17 cellular contexts compared by ENCODE assay signal in genomic region chr9:133118179-133118520, GRCh38. TPM values are rescaled to one million over a fixed set of nuclear protein-coding genes. Genes with fewer than 3 reads are reported as not detected.
DNase-seq lines count a peak whose midpoint lies in the region; ATAC-seq and TF ChIP-seq lines count a peak whose summit lies in the region.
"Had no signal": no experiment of that assay in that cellular context is flagged by ENCODE, and none has a peak within 500 bp of the region (broad histone marks: within the 10 kb centered on the region; RNA-seq: fewer than 3 reads in every experiment).

No MANE protein-coding gene starts in this region.

- H3K9me3 ChIP-seq in BLaER1 (no peaks in the 10 kb centered on the region), T-helper 17 cell (ENCODE audit: control insufficient read depth, low read length, poor library complexity, severe bottlenecking) (no peaks in the 10 kb centered on the region), gastroesophageal sphincter (no peaks in the 10 kb centered on the region), skeletal muscle tissue (ENCODE audit: control insufficient read depth in 3 of 3, low read length in 3 of 3) (no peaks in the 10 kb centered on the region)
- H3K9me3 ChIP-seq: mucosa of descending colon, ovary, thoracic aorta had no signal

- H3K4me1 ChIP-seq in BLaER1 (peaks cover 97% of the 10 kb centered on the region), gastroesophageal sphincter (peaks cover 0 to 92% (median 72%) of the 10 kb centered on the region in 3 donors), skeletal muscle tissue (ENCODE audit: control insufficient read depth in 3 of 3, insufficient read depth in 3 of 3, low read length in 3 of 3) (peaks cover 87 to 93% (median 90%) of the 10 kb centered on the region in 3 donors)

- CTCF ChIA-PET in Calu3 (lab: Charles Lee): interaction anchor here (1.1 to 1.8 kb wide), 2 partner anchors 17 to 26 kb away, joined by 3 to 8 read pairs; no protein-coding TSS in a partner anchor

- TF ChIP-seq CTCF in gastroesophageal sphincter (IDR thresholded peaks at IDR 0.05) (no peak), Calu3 (IDR thresholded peaks at IDR 0.05; ENCODE audit: unreplicated experiment) (no peak)

- WGBS in gastroesophageal sphincter (ENCODE audit: low coverage in 1 of 2), 2 donors: no CpG with 5 or more reads among the region's 3 CpGs

- TF ChIP-seq POLR2A in gastroesophageal sphincter (IDR thresholded peaks at IDR 0.05): no peak

- H3K4me1 Mint-ChIP-seq in T-helper 17 cell (peaks cover 54% of the 10 kb centered on the region), Calu3 (ENCODE audit: low read depth, unreplicated experiment) (peaks cover under 1% of the 10 kb centered on the region)

- no TSS peak for BruUV-seq in Calu3 (replicated peaks; lab: Mats Ljungman, UMichigan)

- peaks cover 98% of the 10 kb centered on the region for H4K20me1 ChIP-seq in BLaER1

- H3K9ac ChIP-seq in BLaER1: peak overlapping the region; percentile 18; the same call in 1 of the 2 replicates
- peak overlapping the region in 2 of 3 donors; percentile 27 to 81 for H3K9ac ChIP-seq in skeletal muscle tissue (ENCODE audit: low read depth in 1 of 3, low read length in 3 of 3)

- DNase-seq in T-helper 17 cell (no peak), COLO829 (ENCODE audit: low spot score) (no peak), Calu3 (no peak)
- no peak for DNase-seq in activated naive CD4-positive, alpha-beta T cell treated with anti-CD3 and anti-CD28 coated beads, Interleukin-2, amount 50 U/mL, for 16 hours
- no peak for DNase-seq in activated CD4-positive, alpha-beta T cell treated with anti-CD3 and anti-CD28 coated beads, Interleukin-2, amount 50 U/mL, for 4 hours
- DNase-seq: activated CD8-positive, alpha-beta T cell treated with anti-CD3 and anti-CD28 coated beads, Interleukin-2, amount 10 ng/mL, durations not matched to agents 7 days and 5 days; activated effector memory CD4-positive, alpha-beta T cell treated with anti-CD3 and anti-CD28 coated beads, Interleukin-2, amount 50 U/mL, for 16 hours; DMS53; effector CD8-positive, alpha-beta T cell; Kasumi-1; SIG-M5 had no signal

- H3K4me3 Mint-ChIP-seq in T-helper 17 cell (peak overlapping the region; percentile 81), Calu3 (ENCODE audit: low read depth, unreplicated experiment) (no peak overlapping the region)
- H3K4me3 Mint-ChIP-seq: activated CD8-positive, alpha-beta T cell treated with anti-CD3 and anti-CD28 coated beads, Interleukin-2, amount 10 ng/mL, durations not matched to agents 7 days and 5 days had no signal

- H3K27me3 ChIP-seq in BLaER1 (no peaks in the 10 kb centered on the region), gastroesophageal sphincter (no peaks in the 10 kb centered on the region), skeletal muscle tissue (ENCODE audit: control insufficient read depth in 3 of 3, insufficient read depth in 3 of 3, low read length in 3 of 3) (no peaks in the 10 kb centered on the region)
- H3K27me3 ChIP-seq: ovary had no signal

- no peaks in the 10 kb centered on the region for H3K36me3 Mint-ChIP-seq in T-helper 17 cell (ENCODE audit: low read depth)
- peaks cover 8% of the 10 kb centered on the region for H3K36me3 Mint-ChIP-seq in Calu3 (ENCODE audit: insufficient read depth, unreplicated experiment)

- intact Hi-C loops in Calu3 (cut with micrococcal nuclease; ENCODE audit: unreplicated experiment): no loop called here

- TF ChIP-seq EP300 in gastroesophageal sphincter (IDR thresholded peaks at IDR 0.05): no peak

- H3K27ac Mint-ChIP-seq in T-helper 17 cell (peak overlapping the region; percentile 93), Calu3 (ENCODE audit: unreplicated experiment) (no peak overlapping the region)
- H3K27ac Mint-ChIP-seq: activated CD8-positive, alpha-beta T cell treated with anti-CD3 and anti-CD28 coated beads, Interleukin-2, amount 10 ng/mL, durations not matched to agents 7 days and 5 days had no signal

- H3K4me3 ChIP-seq in BLaER1 (no peak overlapping the region), gastroesophageal sphincter (no peak overlapping the region), skeletal muscle tissue (ENCODE audit: low read length in 3 of 3) (peak overlapping the region in 1 of 3 donors; percentile 29)
- H3K4me3 ChIP-seq: mucosa of descending colon, ovary, thoracic aorta had no signal

- peak overlapping the region; percentile 100 for H3K4me2 ChIP-seq in BLaER1

- ATAC-seq in T-helper 17 cell (no peak), gastroesophageal sphincter (no peak)
- ATAC-seq: activated CD8-positive, alpha-beta T cell treated with anti-CD3 and anti-CD28 coated beads, Interleukin-2, amount 10 ng/mL, durations not matched to agents 7 days and 5 days; mucosa of descending colon had no signal

- H3K27ac ChIP-seq in BLaER1: peak overlapping the region; percentile 57
- peak overlapping the region in 3 of 4 donors; percentile 91 to 94 (median 91) for H3K27ac ChIP-seq in gastroesophageal sphincter
- H3K27ac ChIP-seq in skeletal muscle tissue (ENCODE audit: low read depth, low read length): peak overlapping the region; percentile 87
- H3K27ac ChIP-seq: thoracic aorta had no signal

- H3K36me3 ChIP-seq in BLaER1: peaks cover 15% of the 10 kb centered on the region
- H3K36me3 ChIP-seq in gastroesophageal sphincter: no peaks in the 10 kb centered on the region
- H3K36me3 ChIP-seq in skeletal muscle tissue (ENCODE audit: control insufficient read depth in 3 of 3, insufficient read depth in 3 of 3, low read length in 3 of 3): no peaks in the 10 kb centered on the region
- H3K36me3 ChIP-seq: ovary, thoracic aorta had no signal

- H3K27me3 Mint-ChIP-seq in T-helper 17 cell (no peaks in the 10 kb centered on the region), Calu3 (ENCODE audit: unreplicated experiment) (no peaks in the 10 kb centered on the region)

- no peaks in the 10 kb centered on the region for H3K9me3 Mint-ChIP-seq in Calu3 (ENCODE audit: low read depth, unreplicated experiment)

RNA-seq across cellular contexts. Expression of gene RALGDS, which starts 2.9 kb away (rescaled TPM):
- total RNA-seq in T-helper 17 cell (100 to 1,000 TPM; 150 to 236 TPM), gastroesophageal sphincter (10 to 100 TPM; 44.8 to 53.0 (median 49.8) TPM), skeletal muscle tissue (26.1 TPM), Calu3 (2022) (13.7 and 18.2 TPM in 2 replicates)

RNA-seq across cellular contexts. Expression of gene GBGT1, which starts 45.6 kb away (rescaled TPM):
- total RNA-seq in T-helper 17 cell: 1 to 10 TPM; 2.2 to 2.3 TPM
- 10 to 100 TPM; 11.3 to 18.0 (median 15.6) TPM for total RNA-seq in gastroesophageal sphincter
- 2.6 TPM for total RNA-seq in skeletal muscle tissue
- not detected in 2 replicates for total RNA-seq in Calu3 (2022)

RNA-seq across cellular contexts. Expression of gene CEL, which starts 56.4 kb away (rescaled TPM):
- total RNA-seq in T-helper 17 cell (under 1 TPM in 1 of 2 donors, not detected in 1; 0.42 TPM), gastroesophageal sphincter (under 1 TPM in 3 of 4 donors, not detected in 1; 0.35 to 0.81 (median 0.62) TPM), skeletal muscle tissue (not detected), Calu3 (2022) (2.6 and 3.1 TPM in 2 replicates)
